Comparison of ENCODE assay signal across 8 cellular contexts in genomic region chr3:182795383-182795782, GRCh38. TPM values are rescaled to one million over a fixed set of nuclear protein-coding genes. Genes with fewer than 3 reads are reported as not detected.
A peak's percentile ranks its signal among the peaks of the same experiment; 100 is the strongest.
DNase-seq lines count a peak whose midpoint lies in the region; ATAC-seq and TF ChIP-seq lines count a peak whose summit lies in the region.

No MANE protein-coding gene starts in this region.

- no TSS peak for BruUV-seq in MCF 10A (replicated peaks; lab: Mats Ljungman, UMichigan)

- CTCF ChIA-PET in RWPE1 (lab: Yijun Ruan, JAX) (interaction anchor here (0.6 to 1.4 kb wide), 4 partner anchors 34 to 1094 kb away, joined by 3 to 4 read pairs (median 4); no protein-coding TSS in a partner anchor), MCF 10A (lab: Yijun Ruan, JAX) (interaction anchor here (0.5 to 0.8 kb wide), 4 partner anchors 11 to 48 kb away, joined by 3 read pairs; no protein-coding TSS in a partner anchor)

- no peaks in the 10 kb centered on the region for H3K9me3 Mint-ChIP-seq in MCF 10A (ENCODE audit: unreplicated experiment)

- no peaks in the 10 kb centered on the region for H3K27me3 ChIP-seq in muscle layer of duodenum (ENCODE audit: low read depth, low read length)

- H3K36me3 ChIP-seq in muscle layer of duodenum (ENCODE audit: control insufficient read depth in 1 of 2, insufficient read depth in 2 of 2, low read length in 2 of 2) = no peaks in the 10 kb centered on the region

- H3K27ac ChIP-seq in RWPE1 (no peak overlapping the region), muscle layer of duodenum (ENCODE audit: low read length) (peak overlapping the region; percentile 97)

- no peaks in the 10 kb centered on the region for H3K9me3 ChIP-seq in muscle layer of duodenum (ENCODE audit: control insufficient read depth in 1 of 2, low read length in 2 of 2)

- intact Hi-C loops in MCF 10A (cut with micrococcal nuclease) (loop anchor here (10.0 kb wide), 1 partner anchor 81 kb away; no protein-coding TSS in a partner anchor), lower leg skin (cut with DNase I; ENCODE audit: low total_unique reads) (no loop called here)

- peak; percentile 10 for DNase-seq in NK-92 treated with Interleukin-12 subunit alpha and Interleukin-12 subunit beta, amount 100 ng/mL, for 24 hours (lab: John Stamatoyannopoulos, UW)
- no peak for DNase-seq in NK-92 (lab: John Stamatoyannopoulos, UW; ENCODE audit: unreplicated experiment)
- DNase-seq in RWPE1 (ENCODE audit: low spot score) = peak; percentile 36
- peak; percentile 41 for DNase-seq in MCF 10A (ENCODE audit: unreplicated experiment)
- no peak for DNase-seq in NCI-H2196 treated with DMSO at 0.1 percent for 48 hours (lab: John Stamatoyannopoulos, UW; ENCODE audit: unreplicated experiment)
- DNase-seq in lower leg skin (ENCODE audit: low spot score in 2 of 2) = no peak

- TF ChIP-seq CTCF in RWPE1 (conservative IDR thresholded peaks at IDR 0.05; ENCODE audit: low read depth) (no peak), MCF 10A (IDR thresholded peaks at IDR 0.05; ENCODE audit: unreplicated experiment) (no peak), lower leg skin (IDR thresholded peaks at IDR 0.05) (no peak)

- H3K4me3 Mint-ChIP-seq in MCF 10A (ENCODE audit: unreplicated experiment) = peak overlapping the region; percentile 92

- 15 to 36% methylated on average over 3 of the region's 3 CpGs for WGBS in lower leg skin, 2 donors

- TF ChIP-seq POLR2A in lower leg skin (IDR thresholded peaks at IDR 0.05) = no peak

- H3K36me3 Mint-ChIP-seq in MCF 10A (ENCODE audit: insufficient read depth, unreplicated experiment) = peaks cover 8% of the 10 kb centered on the region

- H3K4me1 Mint-ChIP-seq in MCF 10A (ENCODE audit: insufficient read depth, unreplicated experiment) = peaks cover 23% of the 10 kb centered on the region

- peak overlapping the region; percentile 91 for H3K27ac Mint-ChIP-seq in MCF 10A (ENCODE audit: low read depth, unreplicated experiment)

- no peaks in the 10 kb centered on the region for H3K27me3 Mint-ChIP-seq in MCF 10A (ENCODE audit: insufficient read depth, unreplicated experiment)

- peak; percentile 24 for ATAC-seq in HG02763 (IDR thresholded peaks at IDR 0.05; ENCODE audit: unreplicated experiment)

- POLR2A ChIA-PET in RWPE1 (lab: Yijun Ruan, JAX; ENCODE audit: low non-redundant PET) = no interaction called here
- POLR2A ChIA-PET in MCF 10A (lab: Yijun Ruan, JAX) = interaction anchor here (0.6 to 5.8 kb wide), 18 partner anchors 8 to 1049 kb away, joined by 3 to 42 read pairs (median 12); no protein-coding TSS in a partner anchor

- H3K4me1 ChIP-seq in muscle layer of duodenum (ENCODE audit: control insufficient read depth in 1 of 2, insufficient read depth in 2 of 2, low read length in 2 of 2) = peaks cover 13 to 17% of the 10 kb centered on the region in 2 donors

- H3K4me3 ChIP-seq in muscle layer of duodenum (ENCODE audit: low read depth in 1 of 2, low read length in 2 of 2) (peak overlapping the region; percentile 80 to 87), lower leg skin (ENCODE audit: low read depth, poor library complexity, severe bottlenecking) (no peak overlapping the region)

RNA-seq across cellular contexts. Expression of gene ATP11B, which starts 2.1 kb away (rescaled TPM):
- total RNA-seq in MCF 10A (2022) (66.2 and 69.9 TPM in 2 replicates), lower leg skin (100 to 1,000 TPM; 109 to 148 (median 116) TPM)

Comparison
In these comparisons a context has a peak if more than half of its experiments do, and no peak if none do; other contexts are left out.
1. DNase-seq: peak in NK-92 treated with Interleukin-12 subunit alpha and Interleukin-12 subunit beta, amount 100 ng/mL, for 24 hours (single experiment), RWPE1 (single experiment) and MCF 10A (single experiment); none in NK-92 (single experiment), NCI-H2196 treated with DMSO at 0.1 percent for 48 hours (single experiment) and lower leg skin (0 of 2).